In the genomic region with DNA sequence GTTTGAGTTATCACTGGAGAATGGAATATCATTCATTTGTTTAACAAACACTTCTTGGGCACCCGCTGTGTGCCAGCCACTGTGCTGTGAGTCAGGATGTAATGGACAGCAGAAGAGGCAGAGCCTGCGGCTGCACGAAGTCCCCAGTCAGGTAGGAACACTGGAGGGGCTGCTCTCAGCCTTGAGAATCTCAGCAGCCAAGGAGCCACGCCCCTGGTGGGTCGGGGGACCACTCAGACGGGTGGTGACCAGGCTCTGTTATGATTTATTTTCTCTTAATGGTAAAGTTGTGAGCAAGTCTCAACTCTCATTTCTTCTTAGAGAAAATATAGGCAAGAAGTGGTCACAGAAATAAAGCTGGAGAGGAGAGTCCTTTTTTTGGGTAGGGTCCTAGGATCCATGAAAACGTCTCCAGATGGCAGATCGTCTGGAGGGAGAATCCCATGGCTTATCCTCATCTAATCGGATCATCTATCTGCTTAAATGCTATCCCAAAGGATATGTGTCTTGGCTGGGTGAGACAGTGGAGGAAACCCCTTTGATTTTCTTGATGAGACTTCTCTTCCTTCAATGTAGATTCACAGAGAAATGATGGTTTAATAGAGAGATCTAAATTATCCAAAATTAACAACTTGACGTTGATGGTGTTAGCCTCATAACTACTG, we compare ENCODE assay signal across 19 cellular contexts.
DNase-seq lines count a peak whose midpoint lies in the region; ATAC-seq lines count a peak whose summit lies in the region.
"Had no signal": no experiment of that assay in that cellular context is flagged by ENCODE, and none has a peak within 500 bp of the region (broad histone marks: within the 10 kb centered on the region; RNA-seq: fewer than 3 reads in every experiment).

No MANE protein-coding gene starts in this region.

- ATAC-seq in stimulated activated naive CD8-positive, alpha-beta T cell treated with anti-CD3 and anti-CD28 coated beads, Interleukin-15, amount 100 ng/mL, for 72 hours: no peak

- H3K4me1 Mint-ChIP-seq in stimulated activated naive CD8-positive, alpha-beta T cell treated with anti-CD3 and anti-CD28 coated beads, Interleukin-15, Interleukin-2, amounts not matched to agents 100 ng/mL and 50 ng/mL, for 24 hours (ENCODE audit: low read depth): peaks cover 45% of the 10 kb centered on the region
- H3K4me1 Mint-ChIP-seq in stimulated activated naive CD8-positive, alpha-beta T cell treated with anti-CD3 and anti-CD28 coated beads, Interleukin-15, amount 100 ng/mL, for 72 hours: peaks cover 66% of the 10 kb centered on the region
- H3K4me1 Mint-ChIP-seq in activated naive CD8-positive, alpha-beta T cell treated with anti-CD3 and anti-CD28 coated beads for 36 hours: peaks cover 44% of the 10 kb centered on the region

- H3K27ac Mint-ChIP-seq in stimulated activated naive CD8-positive, alpha-beta T cell treated with anti-CD3 and anti-CD28 coated beads, Interleukin-15, Interleukin-2, amounts not matched to agents 100 ng/mL and 50 ng/mL, for 24 hours: peak overlapping the region; percentile 98
- peak overlapping the region in 1 of 2 donors; percentile 48 for H3K27ac Mint-ChIP-seq in stimulated activated naive CD8-positive, alpha-beta T cell treated with anti-CD3 and anti-CD28 coated beads, Interleukin-15, amount 100 ng/mL, for 72 hours
- peak overlapping the region; percentile 98 for H3K27ac Mint-ChIP-seq in activated naive CD8-positive, alpha-beta T cell treated with anti-CD3 and anti-CD28 coated beads for 36 hours

- H3K4me3 Mint-ChIP-seq in stimulated activated naive CD8-positive, alpha-beta T cell treated with anti-CD3 and anti-CD28 coated beads, Interleukin-15, Interleukin-2, amounts not matched to agents 100 ng/mL and 50 ng/mL, for 24 hours: peak overlapping the region; percentile 75
- H3K4me3 Mint-ChIP-seq in stimulated activated naive CD8-positive, alpha-beta T cell treated with anti-CD3 and anti-CD28 coated beads, Interleukin-15, amount 100 ng/mL, for 72 hours: no peak overlapping the region
- H3K4me3 Mint-ChIP-seq in activated naive CD8-positive, alpha-beta T cell treated with anti-CD3 and anti-CD28 coated beads for 36 hours: no peak overlapping the region

- DNase-seq in stimulated activated naive CD8-positive, alpha-beta T cell treated with anti-CD3 and anti-CD28 coated beads, Interleukin-15, amount 100 ng/mL, for 72 hours: no peak
- DNase-seq in NCI-H524 treated with DMSO at 0.1 percent for 48 hours (lab: John Stamatoyannopoulos, UW) (peak; percentile 8), amniotic stem cell (lab: John Stamatoyannopoulos, UW) (no peak), NCI-H187 treated with DMSO at 0.1 percent for 48 hours (lab: John Stamatoyannopoulos, UW) (no peak)
- no peak for DNase-seq in activated naive CD8-positive, alpha-beta T cell treated with anti-CD3 and anti-CD28 coated beads for 36 hours
- no peak for DNase-seq in stimulated activated naive CD4-positive, alpha-beta T cell (lab: John Stamatoyannopoulos, UW)
- DNase-seq: Caco-2; dorsolateral prefrontal cortex; glutamatergic neuron; GOT3; Kasumi-1; NCI-H1092 treated with DMSO at 0.1 percent for 48 hours; NCI-H2081; retina; RPMI8226; stimulated activated CD4-positive, alpha-beta T cell treated with anti-CD3 and anti-CD28 coated beads, Interleukin-4, amount 100 ng/mL, for 1 hour; T-helper 9 cell; transverse colon had no signal

- H3K36me3 Mint-ChIP-seq in stimulated activated naive CD8-positive, alpha-beta T cell treated with anti-CD3 and anti-CD28 coated beads, Interleukin-15, Interleukin-2, amounts not matched to agents 100 ng/mL and 50 ng/mL, for 24 hours (ENCODE audit: low read depth): no peaks in the 10 kb centered on the region
- H3K36me3 Mint-ChIP-seq in activated naive CD8-positive, alpha-beta T cell treated with anti-CD3 and anti-CD28 coated beads for 36 hours: peaks cover 3% of the 10 kb centered on the region

- peaks cover 10% of the 10 kb centered on the region for H3K27me3 Mint-ChIP-seq in stimulated activated naive CD8-positive, alpha-beta T cell treated with anti-CD3 and anti-CD28 coated beads, Interleukin-15, Interleukin-2, amounts not matched to agents 100 ng/mL and 50 ng/mL, for 24 hours
- no peaks in the 10 kb centered on the region for H3K27me3 Mint-ChIP-seq in stimulated activated naive CD8-positive, alpha-beta T cell treated with anti-CD3 and anti-CD28 coated beads, Interleukin-15, amount 100 ng/mL, for 72 hours
- H3K27me3 Mint-ChIP-seq in activated naive CD8-positive, alpha-beta T cell treated with anti-CD3 and anti-CD28 coated beads for 36 hours: no peaks in the 10 kb centered on the region

- H3K9me3 Mint-ChIP-seq in stimulated activated naive CD8-positive, alpha-beta T cell treated with anti-CD3 and anti-CD28 coated beads, Interleukin-15, Interleukin-2, amounts not matched to agents 100 ng/mL and 50 ng/mL, for 24 hours: no peaks in the 10 kb centered on the region
- no peaks in the 10 kb centered on the region for H3K9me3 Mint-ChIP-seq in stimulated activated naive CD8-positive, alpha-beta T cell treated with anti-CD3 and anti-CD28 coated beads, Interleukin-15, amount 100 ng/mL, for 72 hours
- no peaks in the 10 kb centered on the region for H3K9me3 Mint-ChIP-seq in activated naive CD8-positive, alpha-beta T cell treated with anti-CD3 and anti-CD28 coated beads for 36 hours
